Comparison of ENCODE assay signal across 1 cellular context in the genomic region with DNA sequence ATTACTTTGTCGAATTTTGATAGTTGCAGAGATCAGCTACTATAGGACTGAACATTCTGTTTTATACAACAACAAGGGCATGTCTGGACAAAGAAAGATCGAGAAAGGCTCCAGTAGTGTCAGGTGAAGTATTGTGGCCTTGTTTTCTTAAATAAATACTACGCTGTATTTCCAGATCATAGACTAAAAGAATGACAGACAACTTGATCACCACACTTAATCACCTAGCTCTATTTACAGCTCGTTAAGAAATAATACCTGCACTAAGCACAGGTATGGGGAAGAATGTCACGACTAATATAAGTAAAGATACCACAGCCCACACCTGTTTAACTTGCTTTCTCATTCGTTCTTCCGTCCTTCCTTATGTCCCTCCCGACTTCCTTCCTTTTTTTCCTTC.
TF ChIP-seq lines count a peak whose summit lies in the region.

No MANE protein-coding gene starts in this region.

TF ChIP-seq in HCT116, 20 proteins besides CTCF, POLR2A, EP300 and RAD21 (continued from another document):
- TF ChIP-seq, protein P1, sequence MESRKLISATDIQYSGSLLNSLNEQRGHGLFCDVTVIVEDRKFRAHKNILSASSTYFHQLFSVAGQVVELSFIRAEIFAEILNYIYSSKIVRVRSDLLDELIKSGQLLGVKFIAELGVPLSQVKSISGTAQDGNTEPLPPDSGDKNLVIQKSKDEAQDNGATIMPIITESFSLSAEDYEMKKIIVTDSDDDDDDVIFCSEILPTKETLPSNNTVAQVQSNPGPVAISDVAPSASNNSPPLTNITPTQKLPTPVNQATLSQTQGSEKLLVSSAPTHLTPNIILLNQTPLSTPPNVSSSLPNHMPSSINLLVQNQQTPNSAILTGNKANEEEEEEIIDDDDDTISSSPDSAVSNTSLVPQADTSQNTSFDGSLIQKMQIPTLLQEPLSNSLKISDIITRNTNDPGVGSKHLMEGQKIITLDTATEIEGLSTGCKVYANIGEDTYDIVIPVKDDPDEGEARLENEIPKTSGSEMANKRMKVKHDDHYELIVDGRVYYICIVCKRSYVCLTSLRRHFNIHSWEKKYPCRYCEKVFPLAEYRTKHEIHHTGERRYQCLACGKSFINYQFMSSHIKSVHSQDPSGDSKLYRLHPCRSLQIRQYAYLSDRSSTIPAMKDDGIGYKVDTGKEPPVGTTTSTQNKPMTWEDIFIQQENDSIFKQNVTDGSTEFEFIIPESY (IDR thresholded peaks at IDR 0.05; ENCODE audit: extremely low read depth, insufficient replicate concordance, low read length) = no peak
- TF ChIP-seq JUND (IDR thresholded peaks at IDR 0.05) (no peak), EGR1 (IDR thresholded peaks at IDR 0.05; ENCODE audit: low read depth) (no peak), CEBPB (IDR thresholded peaks at IDR 0.05; ENCODE audit: low read depth) (no peak)
